13 cellular contexts compared by ENCODE assay signal in genomic region chrX:7842871-7843270, GRCh38. TPM values are rescaled to one million over a fixed set of nuclear protein-coding genes. Genes with fewer than 3 reads are reported as not detected.
"Had no signal": no experiment of that assay in that cellular context is flagged by ENCODE, and none has a peak within 500 bp of the region (broad histone marks: within the 10 kb centered on the region; RNA-seq: fewer than 3 reads in every experiment).

Gene VCX (plus strand): TSS chrX:7843171. CDS start chrX:7843204, 33 bp downstream.

RNA-seq across cellular contexts. Expression of gene VCX, which starts in this region (rescaled TPM):
- total RNA-seq: stomach, subcutaneous adipose tissue, suprapubic skin, temporal lobe, thoracic aorta, tibial nerve, transverse colon, upper lobe of left lung, upper lobe of right lung, ureter, urinary bladder, vagina had no signal
- polyA plus RNA-seq: stomach, thymus, urinary bladder had no signal
